11 cellular contexts compared by ENCODE assay signal in the genomic region with DNA sequence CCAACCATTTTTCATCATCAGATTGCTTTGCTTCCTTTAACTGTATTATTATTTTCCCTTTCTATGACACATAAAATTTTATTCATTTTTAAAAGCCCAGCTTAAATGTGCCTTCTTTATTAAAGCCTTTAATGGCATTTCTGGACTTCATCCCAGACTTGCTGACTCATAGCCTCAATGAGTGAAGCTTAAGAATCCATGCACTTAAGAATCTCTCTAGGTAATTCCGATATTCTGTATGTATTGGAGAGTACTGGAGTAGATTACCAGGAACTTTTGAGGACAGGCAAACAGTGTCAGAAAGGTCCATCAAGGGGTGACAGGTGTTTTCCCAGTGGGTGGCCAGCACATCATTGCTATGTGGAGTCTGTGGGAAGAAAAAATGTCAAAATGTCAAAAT.
DNase-seq lines count a peak whose midpoint lies in the region; FAIRE-seq and TF ChIP-seq lines count a peak whose summit lies in the region.
"Had no signal": no experiment of that assay in that cellular context is flagged by ENCODE, and none has a peak within 500 bp of the region (broad histone marks: within the 10 kb centered on the region; RNA-seq: fewer than 3 reads in every experiment).

No MANE protein-coding gene starts in this region.

- no peak for FAIRE-seq in urothelium cell line (lab: Jason Lieb, UNC)
- FAIRE-seq: A204.1 had no signal

- H3K27ac ChIP-seq in RWPE1, result no peak overlapping the region
- H3K27ac ChIP-seq: cardiac muscle cell had no signal

- H3K36me3 ChIP-seq in H7 (replicated peaks; ENCODE audit: control insufficient read depth, insufficient read depth, low read length), result no peaks in the 10 kb centered on the region
- H3K36me3 ChIP-seq: cardiac muscle cell had no signal

- DNase-seq in NCI-H2171 treated with DMSO at 0.1 percent for 48 hours (lab: John Stamatoyannopoulos, UW) (peak; percentile 16), NCI-H2171 (lab: John Stamatoyannopoulos, UW) (no peak), RWPE1 (ENCODE audit: low spot score) (peak; percentile 74), fibroblast of peridontal ligament (ENCODE audit: extremely low read depth) (peak; percentile 98), urothelium cell line (ENCODE audit: low spot score) (peak; percentile 31), H7 (no peak), putamen (ENCODE audit: low spot score) (no peak)
- no peak for DNase-seq in activated T-cell treated with anti-CD3 and anti-CD28 coated beads, Interleukin-2, amount 50 U/mL, for 48 hours
- DNase-seq: activated CD4-positive, alpha-beta T cell treated with anti-CD3 and anti-CD28 coated beads, Interleukin-2, amount 50 U/mL, for 1 hour had no signal

- no peaks in the 10 kb centered on the region for H3K27me3 ChIP-seq in H7 (ENCODE audit: control insufficient read depth, insufficient read depth, low read length)
- H3K27me3 ChIP-seq: cardiac muscle cell had no signal

- TF ChIP-seq CTCF in RWPE1 (conservative IDR thresholded peaks at IDR 0.05; ENCODE audit: low read depth), result no peak

- CTCF ChIA-PET in RWPE1 (lab: Yijun Ruan, JAX), result interaction anchor here (0.6 kb wide), 2 partner anchors 26 to 238 kb away, joined by 3 to 6 read pairs; no protein-coding TSS in a partner anchor

- H3K4me3 ChIP-seq in H7 (ENCODE audit: insufficient read depth, low read depth, low read length), result no peak overlapping the region
- H3K4me3 ChIP-seq: cardiac muscle cell had no signal

- POLR2A ChIA-PET in RWPE1 (lab: Yijun Ruan, JAX; ENCODE audit: low non-redundant PET), result no interaction called here

Comparison
In these comparisons a context has a peak if more than half of its experiments do, and no peak if none do; other contexts are left out.
1. DNase-seq: peak in NCI-H2171 treated with DMSO at 0.1 percent for 48 hours (single experiment), RWPE1 (single experiment), fibroblast of peridontal ligament (single experiment) and urothelium cell line (single experiment); none in NCI-H2171 (single experiment), H7 (single experiment), putamen (single experiment) and activated T-cell treated with anti-CD3 and anti-CD28 coated beads, Interleukin-2, amount 50 U/mL, for 48 hours (0 of 2).